1 cellular context compared by ENCODE assay signal in the genomic region with DNA sequence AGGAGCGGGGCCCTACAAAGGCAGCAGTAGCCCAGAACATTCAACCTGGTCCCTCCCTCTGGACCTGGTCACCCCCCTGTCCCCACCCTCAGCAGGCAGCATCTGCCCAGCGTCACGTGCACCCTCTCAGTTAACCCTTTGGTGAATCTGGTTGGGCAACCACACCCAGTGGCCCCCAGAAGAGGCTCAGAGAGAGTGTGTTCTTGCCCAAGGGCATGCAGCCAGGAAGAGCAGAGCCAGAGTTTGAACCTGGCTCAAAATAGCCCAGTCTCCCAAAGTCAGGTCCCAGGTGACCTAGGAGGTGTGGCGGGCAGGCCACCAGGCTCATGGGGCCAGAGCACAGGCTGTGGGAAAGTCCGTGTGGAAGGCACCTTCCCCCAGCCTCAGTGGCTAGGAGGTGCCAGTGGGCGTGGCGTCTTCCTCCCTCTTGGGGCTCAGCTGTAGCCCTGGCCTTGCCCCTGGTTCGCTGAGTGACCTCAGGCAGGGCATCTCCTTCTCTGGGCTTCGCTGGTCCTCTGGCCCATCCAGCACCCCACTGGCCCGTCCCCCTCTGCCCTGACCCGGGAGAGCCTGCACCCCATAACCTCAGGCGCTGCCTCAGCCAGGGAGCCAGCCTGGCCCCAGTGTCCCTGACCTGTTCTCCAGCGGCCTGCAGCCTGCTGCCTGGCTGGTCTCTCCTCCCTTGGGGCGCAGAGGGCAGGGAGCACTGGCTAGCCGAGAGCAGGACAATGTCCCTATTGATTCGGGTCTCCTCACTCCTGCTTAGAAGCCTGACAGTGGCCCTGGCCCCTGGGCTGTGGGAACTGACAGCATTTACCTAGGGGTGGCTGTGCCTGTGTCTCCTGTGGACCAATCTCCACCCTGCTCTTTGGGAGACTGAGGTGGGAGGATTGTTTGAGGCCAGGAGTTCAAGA.
A peak's percentile ranks its signal among the peaks of the same experiment; 100 is the strongest.
TF ChIP-seq lines count a peak whose summit lies in the region.

No MANE protein-coding gene starts in this region.

TF ChIP-seq in HepG2, 621 proteins besides CTCF, POLR2A, EP300 and RAD21 (continued from another document and continues in another):
- TF ChIP-seq, protein P1, sequence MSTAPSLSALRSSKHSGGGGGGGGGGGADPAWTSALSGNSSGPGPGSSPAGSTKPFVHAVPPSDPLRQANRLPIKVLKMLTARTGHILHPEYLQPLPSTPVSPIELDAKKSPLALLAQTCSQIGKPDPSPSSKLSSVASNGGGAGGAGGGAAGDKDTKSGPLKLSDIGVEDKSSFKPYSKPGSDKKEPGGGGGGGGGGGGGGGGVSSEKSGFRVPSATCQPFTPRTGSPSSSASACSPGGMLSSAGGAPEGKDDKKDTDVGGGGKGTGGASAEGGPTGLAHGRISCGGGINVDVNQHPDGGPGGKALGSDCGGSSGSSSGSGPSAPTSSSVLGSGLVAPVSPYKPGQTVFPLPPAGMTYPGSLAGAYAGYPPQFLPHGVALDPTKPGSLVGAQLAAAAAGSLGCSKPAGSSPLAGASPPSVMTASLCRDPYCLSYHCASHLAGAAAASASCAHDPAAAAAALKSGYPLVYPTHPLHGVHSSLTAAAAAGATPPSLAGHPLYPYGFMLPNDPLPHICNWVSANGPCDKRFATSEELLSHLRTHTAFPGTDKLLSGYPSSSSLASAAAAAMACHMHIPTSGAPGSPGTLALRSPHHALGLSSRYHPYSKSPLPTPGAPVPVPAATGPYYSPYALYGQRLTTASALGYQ (CRISPR knock-in tag; IDR thresholded peaks at IDR 0.05): no peak
- TF ChIP-seq TCF12 (IDR thresholded peaks at IDR 0.05): no peak
- 0 out of 2 replicates have a peak, but pooled peaks have one; percentile 52 for TF ChIP-seq TCF12 (CRISPR knock-in tag; IDR thresholded peaks at IDR 0.05)
- TF ChIP-seq ZEB1 (IDR thresholded peaks at IDR 0.05; ENCODE audit: insufficient replicate concordance, low read depth): peak; percentile 45
- TF ChIP-seq AKAP8 (CRISPR knock-in tag; IDR thresholded peaks at IDR 0.05): peak; percentile 82
- TF ChIP-seq ZSCAN31 (CRISPR knock-in tag; IDR thresholded peaks at IDR 0.05; ENCODE audit: low read depth): peak; percentile 47; the same call in 1 of the 2 replicates
- TF ChIP-seq ZNF777 (CRISPR knock-in tag; IDR thresholded peaks at IDR 0.05): peak; percentile 29; the same call in 1 of the 2 replicates
- TF ChIP-seq, protein P2, sequence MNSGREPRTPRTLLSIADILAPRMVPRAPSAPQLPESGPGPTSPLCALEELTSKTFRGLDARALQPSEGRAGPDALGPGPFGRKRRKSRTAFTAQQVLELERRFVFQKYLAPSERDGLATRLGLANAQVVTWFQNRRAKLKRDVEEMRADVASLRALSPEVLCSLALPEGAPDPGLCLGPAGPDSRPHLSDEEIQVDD (CRISPR knock-in tag; IDR thresholded peaks at IDR 0.05; ENCODE audit: borderline replicate concordance): no peak; the same call in 1 of the 2 replicates
- TF ChIP-seq GABPB1 (CRISPR knock-in tag; IDR thresholded peaks at IDR 0.05): peak; percentile 47; the same call in 1 of the 2 replicates
- 0 out of 2 replicates have a peak, but pooled peaks have one; percentile 35 for TF ChIP-seq ZNF329 (CRISPR knock-in tag; IDR thresholded peaks at IDR 0.05; ENCODE audit: low read depth)
- TF ChIP-seq ZNF720 (CRISPR knock-in tag; IDR thresholded peaks at IDR 0.05): no peak
- TF ChIP-seq, protein P3, sequence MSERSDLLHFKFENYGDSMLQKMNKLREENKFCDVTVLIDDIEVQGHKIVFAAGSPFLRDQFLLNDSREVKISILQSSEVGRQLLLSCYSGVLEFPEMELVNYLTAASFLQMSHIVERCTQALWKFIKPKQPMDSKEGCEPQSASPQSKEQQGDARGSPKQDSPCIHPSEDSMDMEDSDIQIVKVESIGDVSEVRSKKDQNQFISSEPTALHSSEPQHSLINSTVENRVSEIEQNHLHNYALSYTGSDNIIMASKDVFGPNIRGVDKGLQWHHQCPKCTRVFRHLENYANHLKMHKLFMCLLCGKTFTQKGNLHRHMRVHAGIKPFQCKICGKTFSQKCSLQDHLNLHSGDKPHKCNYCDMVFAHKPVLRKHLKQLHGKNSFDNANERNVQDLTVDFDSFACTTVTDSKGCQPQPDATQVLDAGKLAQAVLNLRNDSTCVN (CRISPR knock-in tag; IDR thresholded peaks at IDR 0.05; ENCODE audit: borderline replicate concordance): peak; percentile 60; the same call in 1 of the 2 replicates
- no peak for TF ChIP-seq BORCS8-MEF2B (CRISPR knock-in tag; IDR thresholded peaks at IDR 0.05)
- TF ChIP-seq SALL1 (CRISPR knock-in tag; IDR thresholded peaks at IDR 0.05): peak; percentile 75
- peak; percentile 86 for TF ChIP-seq ZMYM3 (CRISPR knock-in tag; IDR thresholded peaks at IDR 0.05)
- TF ChIP-seq, protein P4, sequence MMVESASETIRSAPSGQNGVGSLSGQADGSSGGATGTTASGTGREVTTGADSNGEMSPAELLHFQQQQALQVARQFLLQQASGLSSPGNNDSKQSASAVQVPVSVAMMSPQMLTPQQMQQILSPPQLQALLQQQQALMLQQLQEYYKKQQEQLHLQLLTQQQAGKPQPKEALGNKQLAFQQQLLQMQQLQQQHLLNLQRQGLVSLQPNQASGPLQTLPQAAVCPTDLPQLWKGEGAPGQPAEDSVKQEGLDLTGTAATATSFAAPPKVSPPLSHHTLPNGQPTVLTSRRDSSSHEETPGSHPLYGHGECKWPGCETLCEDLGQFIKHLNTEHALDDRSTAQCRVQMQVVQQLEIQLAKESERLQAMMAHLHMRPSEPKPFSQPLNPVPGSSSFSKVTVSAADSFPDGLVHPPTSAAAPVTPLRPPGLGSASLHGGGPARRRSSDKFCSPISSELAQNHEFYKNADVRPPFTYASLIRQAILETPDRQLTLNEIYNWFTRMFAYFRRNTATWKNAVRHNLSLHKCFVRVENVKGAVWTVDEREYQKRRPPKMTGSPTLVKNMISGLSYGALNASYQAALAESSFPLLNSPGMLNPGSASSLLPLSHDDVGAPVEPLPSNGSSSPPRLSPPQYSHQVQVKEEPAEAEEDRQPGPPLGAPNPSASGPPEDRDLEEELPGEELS (CRISPR knock-in tag; IDR thresholded peaks at IDR 0.05): peak; percentile 78
- TF ChIP-seq, protein P5, sequence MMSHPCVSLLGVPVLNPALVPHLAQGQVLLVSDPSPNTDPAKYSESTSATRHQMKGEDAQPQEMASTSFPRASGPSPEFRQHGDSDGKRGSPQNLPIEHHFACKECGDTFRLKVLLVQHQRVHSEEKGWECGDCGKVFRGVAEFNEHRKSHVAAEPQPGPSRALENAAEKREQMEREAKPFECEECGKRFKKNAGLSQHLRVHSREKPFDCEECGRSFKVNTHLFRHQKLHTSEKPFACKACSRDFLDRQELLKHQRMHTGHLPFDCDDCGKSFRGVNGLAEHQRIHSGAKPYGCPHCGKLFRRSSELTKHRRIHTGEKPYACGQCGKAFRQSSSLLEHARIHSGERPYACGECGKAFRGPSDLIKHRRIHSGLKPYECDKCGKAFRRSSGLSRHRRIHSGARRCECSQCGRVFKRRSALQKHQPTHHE (CRISPR knock-in tag; IDR thresholded peaks at IDR 0.05; ENCODE audit: borderline replicate concordance): 0 out of 2 replicates have a peak, but pooled peaks have one; percentile 58
- no peak for TF ChIP-seq ZNF354B (CRISPR knock-in tag; IDR thresholded peaks at IDR 0.05)
- peak; percentile 89 for TF ChIP-seq HNF4A (CRISPR knock-in tag; IDR thresholded peaks at IDR 0.05)
- peak; percentile 69; the same call in 1 of the 2 replicates for TF ChIP-seq MTF2 (CRISPR knock-in tag; IDR thresholded peaks at IDR 0.05; ENCODE audit: borderline replicate concordance)
- TF ChIP-seq, protein P6, sequence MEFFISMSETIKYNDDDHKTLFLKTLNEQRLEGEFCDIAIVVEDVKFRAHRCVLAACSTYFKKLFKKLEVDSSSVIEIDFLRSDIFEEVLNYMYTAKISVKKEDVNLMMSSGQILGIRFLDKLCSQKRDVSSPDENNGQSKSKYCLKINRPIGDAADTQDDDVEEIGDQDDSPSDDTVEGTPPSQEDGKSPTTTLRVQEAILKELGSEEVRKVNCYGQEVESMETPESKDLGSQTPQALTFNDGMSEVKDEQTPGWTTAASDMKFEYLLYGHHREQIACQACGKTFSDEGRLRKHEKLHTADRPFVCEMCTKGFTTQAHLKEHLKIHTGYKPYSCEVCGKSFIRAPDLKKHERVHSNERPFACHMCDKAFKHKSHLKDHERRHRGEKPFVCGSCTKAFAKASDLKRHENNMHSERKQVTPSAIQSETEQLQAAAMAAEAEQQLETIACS (CRISPR knock-in tag; IDR thresholded peaks at IDR 0.05): no peak
- TF ChIP-seq, protein P7, sequence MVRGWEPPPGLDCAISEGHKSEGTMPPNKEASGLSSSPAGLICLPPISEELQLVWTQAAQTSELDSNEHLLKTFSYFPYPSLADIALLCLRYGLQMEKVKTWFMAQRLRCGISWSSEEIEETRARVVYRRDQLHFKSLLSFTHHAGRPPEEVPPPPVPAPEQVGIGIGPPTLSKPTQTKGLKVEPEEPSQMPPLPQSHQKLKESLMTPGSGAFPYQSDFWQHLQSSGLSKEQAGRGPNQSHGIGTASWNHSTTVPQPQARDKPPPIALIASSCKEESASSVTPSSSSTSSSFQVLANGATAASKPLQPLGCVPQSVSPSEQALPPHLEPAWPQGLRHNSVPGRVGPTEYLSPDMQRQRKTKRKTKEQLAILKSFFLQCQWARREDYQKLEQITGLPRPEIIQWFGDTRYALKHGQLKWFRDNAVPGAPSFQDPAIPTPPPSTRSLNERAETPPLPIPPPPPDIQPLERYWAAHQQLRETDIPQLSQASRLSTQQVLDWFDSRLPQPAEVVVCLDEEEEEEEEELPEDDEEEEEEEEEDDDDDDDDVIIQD (CRISPR knock-in tag; IDR thresholded peaks at IDR 0.05; ENCODE audit: low read depth): peak; percentile 95
- TF ChIP-seq HOXA5 (CRISPR knock-in tag; IDR thresholded peaks at IDR 0.05): 0 out of 2 replicates have a peak, but pooled peaks have one; percentile 17
- peak; percentile 74 for TF ChIP-seq CEBPB (IDR thresholded peaks at IDR 0.05; ENCODE audit: borderline replicate concordance, low read depth, low read length)
- TF ChIP-seq JUND (CRISPR knock-in tag; IDR thresholded peaks at IDR 0.05): no peak; the same call in 1 of the 2 replicates
- 0 out of 2 replicates have a peak, but pooled peaks have one; percentile 28 for TF ChIP-seq ZNF230 (CRISPR knock-in tag; IDR thresholded peaks at IDR 0.05)
- peak; percentile 82; the same call in 1 of the 2 replicates for TF ChIP-seq ZNF234 (CRISPR knock-in tag; conservative IDR thresholded peaks at IDR 0.05)
- TF ChIP-seq, protein P8, sequence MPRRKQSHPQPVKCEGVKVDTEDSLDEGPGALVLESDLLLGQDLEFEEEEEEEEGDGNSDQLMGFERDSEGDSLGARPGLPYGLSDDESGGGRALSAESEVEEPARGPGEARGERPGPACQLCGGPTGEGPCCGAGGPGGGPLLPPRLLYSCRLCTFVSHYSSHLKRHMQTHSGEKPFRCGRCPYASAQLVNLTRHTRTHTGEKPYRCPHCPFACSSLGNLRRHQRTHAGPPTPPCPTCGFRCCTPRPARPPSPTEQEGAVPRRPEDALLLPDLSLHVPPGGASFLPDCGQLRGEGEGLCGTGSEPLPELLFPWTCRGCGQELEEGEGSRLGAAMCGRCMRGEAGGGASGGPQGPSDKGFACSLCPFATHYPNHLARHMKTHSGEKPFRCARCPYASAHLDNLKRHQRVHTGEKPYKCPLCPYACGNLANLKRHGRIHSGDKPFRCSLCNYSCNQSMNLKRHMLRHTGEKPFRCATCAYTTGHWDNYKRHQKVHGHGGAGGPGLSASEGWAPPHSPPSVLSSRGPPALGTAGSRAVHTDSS (CRISPR knock-in tag; conservative IDR thresholded peaks at IDR 0.05): no peak
- peak; percentile 48 for TF ChIP-seq FOXJ3 (CRISPR knock-in tag; IDR thresholded peaks at IDR 0.05; ENCODE audit: borderline replicate concordance)
- TF ChIP-seq SOX13 (IDR thresholded peaks at IDR 0.05): peak; percentile 26; the same call in 1 of the 2 replicates
- peak in 1 of 2 experiments; percentile 75; a peak in 1 of 4 replicates for TF ChIP-seq SOX13 (CRISPR knock-in tag; conservative IDR thresholded peaks at IDR 0.05 in 1 of 2, IDR thresholded peaks at IDR 0.05 in 1 of 2)
- no peak for TF ChIP-seq ZNF205 (CRISPR knock-in tag; IDR thresholded peaks at IDR 0.05)
- TF ChIP-seq ZNF776 (CRISPR knock-in tag; IDR thresholded peaks at IDR 0.05): peak; percentile 68; the same call in 1 of the 2 replicates
- TF ChIP-seq KLF11 (CRISPR knock-in tag; IDR thresholded peaks at IDR 0.05): no peak
- TF ChIP-seq KDM6A (CRISPR knock-in tag; IDR thresholded peaks at IDR 0.05; ENCODE audit: low read depth): peak; percentile 49; the same call in 1 of the 2 replicates
- TF ChIP-seq RARA (CRISPR knock-in tag; IDR thresholded peaks at IDR 0.05): peak; percentile 83
- peak; percentile 86 for TF ChIP-seq HNRNPL (IDR thresholded peaks at IDR 0.05; ENCODE audit: low read depth, low read length)
- peak; percentile 58; the same call in 1 of the 2 replicates for TF ChIP-seq DPF2 (CRISPR knock-in tag; IDR thresholded peaks at IDR 0.05; ENCODE audit: borderline replicate concordance, low read depth)
- TF ChIP-seq NFE2 (CRISPR knock-in tag; IDR thresholded peaks at IDR 0.05): no peak
- no peak for TF ChIP-seq ELF4 (CRISPR knock-in tag; IDR thresholded peaks at IDR 0.05; ENCODE audit: borderline replicate concordance)
- TF ChIP-seq ARHGAP35 (CRISPR knock-in tag; IDR thresholded peaks at IDR 0.05; ENCODE audit: borderline replicate concordance): no peak
- TF ChIP-seq CEBPG (CRISPR knock-in tag; IDR thresholded peaks at IDR 0.05): peak; percentile 89
- TF ChIP-seq, protein P9, sequence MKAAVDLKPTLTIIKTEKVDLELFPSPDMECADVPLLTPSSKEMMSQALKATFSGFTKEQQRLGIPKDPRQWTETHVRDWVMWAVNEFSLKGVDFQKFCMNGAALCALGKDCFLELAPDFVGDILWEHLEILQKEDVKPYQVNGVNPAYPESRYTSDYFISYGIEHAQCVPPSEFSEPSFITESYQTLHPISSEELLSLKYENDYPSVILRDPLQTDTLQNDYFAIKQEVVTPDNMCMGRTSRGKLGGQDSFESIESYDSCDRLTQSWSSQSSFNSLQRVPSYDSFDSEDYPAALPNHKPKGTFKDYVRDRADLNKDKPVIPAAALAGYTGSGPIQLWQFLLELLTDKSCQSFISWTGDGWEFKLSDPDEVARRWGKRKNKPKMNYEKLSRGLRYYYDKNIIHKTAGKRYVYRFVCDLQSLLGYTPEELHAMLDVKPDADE (CRISPR knock-in tag; IDR thresholded peaks at IDR 0.05): no peak
- no peak for TF ChIP-seq FOXP1 (IDR thresholded peaks at IDR 0.05)
- TF ChIP-seq FOXP1 (CRISPR knock-in tag; IDR thresholded peaks at IDR 0.05): peak; percentile 34; the same call in 1 of the 2 replicates
- TF ChIP-seq ZNF75D (CRISPR knock-in tag; IDR thresholded peaks at IDR 0.05; ENCODE audit: borderline replicate concordance): no peak
- no peak for TF ChIP-seq MYNN (CRISPR knock-in tag; IDR thresholded peaks at IDR 0.05; ENCODE audit: low read depth)
- TF ChIP-seq MYC (CRISPR knock-in tag; IDR thresholded peaks at IDR 0.05; ENCODE audit: borderline replicate concordance): peak; percentile 38
- TF ChIP-seq ZNF564 (CRISPR knock-in tag; IDR thresholded peaks at IDR 0.05): no peak
- TF ChIP-seq EHMT2 (IDR thresholded peaks at IDR 0.05; ENCODE audit: borderline replicate concordance, low read depth, low read length): no peak
